In the genomic region with DNA sequence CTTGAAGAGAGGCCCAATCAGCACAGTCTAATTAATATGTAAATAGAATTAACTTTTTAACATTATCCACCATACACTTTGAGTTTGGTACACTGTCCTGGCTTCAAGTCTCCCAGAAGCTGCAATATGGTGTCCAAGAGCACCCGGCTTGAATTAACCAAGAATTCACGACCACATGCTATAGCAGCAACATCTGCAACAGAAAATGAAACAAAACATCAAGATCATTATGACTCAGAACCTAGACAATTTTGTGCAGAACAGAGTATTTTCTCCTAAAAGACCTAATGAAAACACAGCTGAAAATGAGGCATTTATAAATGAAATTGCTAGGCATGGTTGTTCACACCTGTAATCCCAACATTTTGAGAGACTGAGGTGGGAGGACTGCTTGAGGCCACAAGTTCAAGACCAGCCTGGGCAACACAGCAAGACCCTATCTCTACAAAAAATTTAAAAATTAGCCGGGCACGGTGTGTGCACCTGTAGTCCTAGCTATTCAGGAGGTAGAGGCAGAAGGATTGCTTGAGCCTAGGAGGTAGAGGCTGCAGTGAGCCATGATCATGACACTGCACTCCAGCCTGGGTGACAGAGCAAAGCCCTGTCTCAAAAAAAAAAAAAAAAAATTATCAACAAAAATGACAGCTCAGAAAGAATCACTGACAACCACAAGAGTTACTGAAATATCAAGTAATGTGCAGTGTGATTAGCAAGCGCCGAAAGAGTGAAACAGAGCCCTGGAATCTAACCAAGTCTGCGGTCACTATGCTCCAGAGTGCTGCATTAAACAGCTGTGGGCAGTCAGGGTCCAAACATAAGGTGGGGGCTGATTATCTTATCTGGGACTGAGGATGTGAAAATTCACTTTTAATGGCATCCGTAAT, we compare ENCODE assay signal across 15 cellular contexts.
DNase-seq lines count a peak whose midpoint lies in the region; ATAC-seq and TF ChIP-seq lines count a peak whose summit lies in the region.
"Had no signal": no experiment of that assay in that cellular context is flagged by ENCODE, and none has a peak within 500 bp of the region (broad histone marks: within the 10 kb centered on the region; RNA-seq: fewer than 3 reads in every experiment).

No MANE protein-coding gene starts in this region.

- H3K4me3 ChIP-seq in fibroblast of mammary gland (ENCODE audit: control insufficient read depth, low read depth, low read length) = no peak overlapping the region

- in situ Hi-C loops in GM13977 (cut with MboI; ENCODE audit: low pct_unique_long_range_greater_than_20kb, low sequenced_read_pairs, unreplicated experiment) = no loop called here

- TF ChIP-seq CTCF in GM13977 (IDR thresholded peaks at IDR 0.05; ENCODE audit: extremely low read depth, insufficient read depth, missing control alignments) = no peak
- no peak for TF ChIP-seq CTCF in fibroblast of mammary gland (conservative IDR thresholded peaks at IDR 0.05; ENCODE audit: control insufficient read depth, insufficient read depth, low read depth, low read length)

- DNase-seq in AG20443 (ENCODE audit: low spot score) = peak; percentile 46
- DNase-seq in GM13977 (ENCODE audit: low spot score) = peak; percentile 67
- peak; percentile 56 for DNase-seq in RPMI8226
- DNase-seq in fibroblast of mammary gland (ENCODE audit: low read depth) = peak; percentile 62
- DNase-seq in SHP77 treated with DMSO at 0.1 percent for 48 hours (lab: John Stamatoyannopoulos, UW) = no peak
- DNase-seq in stimulated activated CD4-positive, alpha-beta T cell treated with anti-CD3 and anti-CD28 coated beads, Interleukin-1b, Interleukin-23, amount 100 ng/mL, for 48 hours = no peak
- DNase-seq in activated gamma-delta T cell (lab: John Stamatoyannopoulos, UW) = no peak
- DNase-seq: activated CD4-positive, alpha-beta memory T cell treated with anti-CD3 and anti-CD28 coated beads, Interleukin-2, amount 10 ng/mL, durations not matched to agents 7 days and 5 days; activated naive CD4-positive, alpha-beta T cell; endodermal cell; head of caudate nucleus; Karpas-422; NCI-H1694; NCI-H526 had no signal

- ATAC-seq in HG02852 (IDR thresholded peaks at IDR 0.05; ENCODE audit: unreplicated experiment) = no peak

Comparison
In these comparisons a context has a peak if more than half of its experiments do, and no peak if none do; other contexts are left out.
1. DNase-seq: peak in AG20443 (single experiment), GM13977 (single experiment), RPMI8226 (single experiment) and fibroblast of mammary gland (single experiment); none in SHP77 treated with DMSO at 0.1 percent for 48 hours (single experiment), stimulated activated CD4-positive, alpha-beta T cell treated with anti-CD3 and anti-CD28 coated beads, Interleukin-1b, Interleukin-23, amount 100 ng/mL, for 48 hours (single experiment) and activated gamma-delta T cell (single experiment).